Comparison of ENCODE assay signal across 7 cellular contexts in genomic region chr7:131625349-131625748, GRCh38.
DNase-seq lines count a peak whose midpoint lies in the region; FAIRE-seq and TF ChIP-seq lines count a peak whose summit lies in the region.
"Not testable (repeated sequence)": the region's sequence is repeated elsewhere in the genome, so short reads cannot be mapped to it uniquely, and the experiment has no call there.

No MANE protein-coding gene starts in this region.

- not testable (repeated sequence) for H3K4me3 Mint-ChIP-seq in osteocyte (ENCODE audit: unreplicated experiment)

- not testable (repeated sequence) for H2AFZ ChIP-seq in endothelial cell of umbilical vein (ENCODE audit: low read depth, low read length); hepatocyte

- H3K9ac ChIP-seq in ES-I3 (ENCODE audit: low read depth, low read length) (peak overlapping the region; percentile 24; the same call in 1 of the 2 replicates), endothelial cell of umbilical vein (replicated peaks; ENCODE audit: extremely low read depth, insufficient read depth, low read length) (peak overlapping the region; percentile 6)

- DNase-seq in M059J (ENCODE audit: low read depth) = peak; percentile 49
- DNase-seq in WERI-Rb-1; endothelial cell of umbilical vein (ENCODE audit: low read depth, low spot score); hepatocyte (ENCODE audit: low spot score); osteocyte (ENCODE audit: extremely low spot score, unreplicated experiment): not testable (repeated sequence)

- not testable (repeated sequence) for H3K79me2 ChIP-seq in endothelial cell of umbilical vein (ENCODE audit: control insufficient read depth, insufficient read depth, low read length); hepatocyte

- not testable (repeated sequence) for H3K27me3 ChIP-seq in WERI-Rb-1 (ENCODE audit: insufficient read depth, low read depth, severe bottlenecking); endothelial cell of umbilical vein (ENCODE audit: control insufficient read depth in 2 of 2, insufficient read depth in 2 of 2, low read length in 2 of 2); hepatocyte

- not testable (repeated sequence) for TF ChIP-seq POLR2A in endothelial cell of umbilical vein (IDR thresholded peaks at IDR 0.05; ENCODE audit: low read depth, low read length)

- H3K4me2 ChIP-seq in endothelial cell of umbilical vein (ENCODE audit: insufficient read depth, low read length); hepatocyte: not testable (repeated sequence)

- not testable (repeated sequence) for H3K9me3 Mint-ChIP-seq in osteocyte (ENCODE audit: unreplicated experiment)

- H3K4me3 ChIP-seq in WERI-Rb-1 (ENCODE audit: low read depth, low read length); endothelial cell of umbilical vein (replicated peaks in 1 of 3; ENCODE audit: insufficient read depth in 1 of 3, low read depth in 1 of 3, low read length in 3 of 3); hepatocyte; mesodermal cell (ENCODE audit: extremely low read depth, insufficient read depth, low read length, poor library complexity, severe bottlenecking): not testable (repeated sequence)

- dilution Hi-C loops in endothelial cell of umbilical vein (cut with MboI; ENCODE audit: extremely low pct_ligation_motif_present, low sequenced_read_pairs) = not testable (repeated sequence)

- BruUV-seq in endothelial cell of umbilical vein (replicated peaks; lab: Mats Ljungman, UMichigan) = TSS peak; percentile 36

- 84% methylated on average over 9 of the region's 9 CpGs for WGBS in hepatocyte (ENCODE audit: low lambda C conversion rate, missing lambda C conversion rate)
- 71 to 78% methylated on average over 8 of the region's 9 CpGs for WGBS in mesodermal cell (ENCODE audit: insufficient coverage in 2 of 2), 2 experiments

- peak overlapping the region; percentile 69 for H3K27ac Mint-ChIP-seq in osteocyte (ENCODE audit: unreplicated experiment)

- not testable (repeated sequence) for FAIRE-seq in endothelial cell of umbilical vein (lab: Jason Lieb, UNC)

- H3K27me3 Mint-ChIP-seq in osteocyte (ENCODE audit: unreplicated experiment) = not testable (repeated sequence)

- intact Hi-C loops in endothelial cell of umbilical vein (cut with micrococcal nuclease) = loop anchor here (2.0 to 10.0 kb wide), 3 partner anchors 111 to 739 kb away; no protein-coding TSS in a partner anchor

- H3K9me1 ChIP-seq in endothelial cell of umbilical vein (replicated peaks; ENCODE audit: control insufficient read depth, extremely low read depth, insufficient read depth, low read length) = not testable (repeated sequence)

- peaks cover 83% of the 10 kb centered on the region for H3K4me1 Mint-ChIP-seq in osteocyte (ENCODE audit: unreplicated experiment)

- H3K27ac ChIP-seq in WERI-Rb-1 (peak overlapping the region; percentile 64), endothelial cell of umbilical vein (ENCODE audit: insufficient read depth, low read depth, low read length) (peak overlapping the region; percentile 96), hepatocyte (peak overlapping the region; percentile 69), mesodermal cell (ENCODE audit: low read depth, low read length, severe bottlenecking) (peak overlapping the region; percentile 71)

- not testable (repeated sequence) for H3K36me3 ChIP-seq in ES-I3 (ENCODE audit: insufficient read depth, low read length); WERI-Rb-1; endothelial cell of umbilical vein (ENCODE audit: control insufficient read depth in 2 of 2, extremely low read depth in 1 of 2, insufficient read depth in 2 of 2, low read length in 2 of 2); hepatocyte (replicated peaks; ENCODE audit: insufficient read depth, low read depth); mesodermal cell (ENCODE audit: control insufficient read depth, insufficient read depth, low read length)

- not testable (repeated sequence) for H4K20me1 ChIP-seq in endothelial cell of umbilical vein (replicated peaks; ENCODE audit: control insufficient read depth, extremely low read depth, insufficient read depth, low read length); hepatocyte (ENCODE audit: insufficient read depth, poor library complexity, severe bottlenecking)

- CTCF ChIA-PET in endothelial cell of umbilical vein (lab: Charles Lee) = interaction anchor here (0.7 to 3.2 kb wide), 16 partner anchors 9 to 118 kb away, joined by 3 to 12 read pairs (median 4); no protein-coding TSS in a partner anchor

- H3K9me2 ChIP-seq in hepatocyte (replicated peaks; ENCODE audit: insufficient read depth) = not testable (repeated sequence)

- TF ChIP-seq CTCF in WERI-Rb-1 (IDR thresholded peaks at IDR 0.05; ENCODE audit: low read depth, low read length); endothelial cell of umbilical vein (IDR thresholded peaks at IDR 0.05; ENCODE audit: extremely low read depth in 1 of 2, insufficient read depth in 1 of 2, low read depth in 1 of 2, low read length in 2 of 2); hepatocyte (IDR thresholded peaks at IDR 0.05; ENCODE audit: poor library complexity); osteocyte (IDR thresholded peaks at IDR 0.05): not testable (repeated sequence)

- H3K9me3 ChIP-seq in ES-I3 (ENCODE audit: control insufficient read depth, insufficient read depth, low read length); WERI-Rb-1 (ENCODE audit: severe bottlenecking); endothelial cell of umbilical vein (replicated peaks; ENCODE audit: control insufficient read depth, insufficient read depth, low read length); hepatocyte (ENCODE audit: low read depth); mesodermal cell (ENCODE audit: control insufficient read depth, low read length): not testable (repeated sequence)

- POLR2A ChIA-PET in endothelial cell of umbilical vein (lab: Charles Lee) = interaction anchor here (0.6 kb wide), 1 partner anchor 18 kb away, joined by 3 read pairs; no protein-coding TSS in a partner anchor

- H3K36me3 Mint-ChIP-seq in osteocyte (ENCODE audit: unreplicated experiment) = not testable (repeated sequence)

- peaks cover 51% of the 10 kb centered on the region for H3K4me1 ChIP-seq in ES-I3 (ENCODE audit: insufficient read depth, low read length)
- peaks cover 77% of the 10 kb centered on the region for H3K4me1 ChIP-seq in endothelial cell of umbilical vein (ENCODE audit: control insufficient read depth, extremely low read depth, insufficient read depth, low read length)
- peaks cover 13% of the 10 kb centered on the region for H3K4me1 ChIP-seq in hepatocyte (ENCODE audit: insufficient read depth)
- H3K4me1 ChIP-seq in mesodermal cell (ENCODE audit: control insufficient read depth, insufficient read depth, low read length, poor library complexity, severe bottlenecking) = peaks cover 78% of the 10 kb centered on the region
